ENCODE assay signal across 2 cellular contexts in the genomic region with DNA sequence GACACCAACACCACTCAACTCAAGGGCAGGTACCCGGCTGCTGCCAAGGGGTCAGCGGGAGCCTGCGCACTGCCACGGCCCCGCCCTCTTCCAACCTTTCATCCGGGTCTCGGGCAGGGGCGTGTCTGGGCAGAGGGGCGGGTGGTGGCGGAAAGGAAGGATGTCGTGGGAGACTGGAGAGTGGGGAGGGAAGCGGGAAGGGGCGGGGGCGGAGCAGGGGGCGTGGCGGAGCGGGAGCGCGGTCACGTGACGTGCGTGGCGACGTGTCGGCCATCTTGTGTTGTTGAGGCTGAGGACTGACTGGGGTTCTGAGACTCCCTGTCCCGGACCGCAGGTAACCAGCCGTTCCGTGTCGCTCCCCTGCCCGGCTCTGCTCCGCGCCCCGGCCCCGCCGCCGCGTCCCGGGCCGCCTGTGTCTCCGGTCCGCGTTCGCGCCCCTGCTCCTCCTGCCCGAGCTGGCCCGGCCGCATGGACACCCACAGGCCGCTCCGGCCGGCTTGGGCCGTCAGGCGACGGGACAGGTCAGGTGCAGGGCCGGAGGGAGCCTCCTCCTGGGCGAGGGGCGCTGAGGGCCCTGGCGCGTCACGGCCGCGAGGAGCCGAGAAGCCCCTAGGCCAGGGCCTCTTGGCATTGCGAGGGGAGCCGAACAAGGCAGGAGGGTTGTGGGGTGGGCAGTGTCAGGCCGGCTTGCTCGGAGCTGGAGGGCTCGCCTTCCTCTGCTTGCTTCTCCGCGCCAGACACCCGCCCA.
A peak's percentile ranks its signal among the peaks of the same experiment; 100 is the strongest.
TF ChIP-seq lines count a peak whose summit lies in the region.

A gene with protein sequence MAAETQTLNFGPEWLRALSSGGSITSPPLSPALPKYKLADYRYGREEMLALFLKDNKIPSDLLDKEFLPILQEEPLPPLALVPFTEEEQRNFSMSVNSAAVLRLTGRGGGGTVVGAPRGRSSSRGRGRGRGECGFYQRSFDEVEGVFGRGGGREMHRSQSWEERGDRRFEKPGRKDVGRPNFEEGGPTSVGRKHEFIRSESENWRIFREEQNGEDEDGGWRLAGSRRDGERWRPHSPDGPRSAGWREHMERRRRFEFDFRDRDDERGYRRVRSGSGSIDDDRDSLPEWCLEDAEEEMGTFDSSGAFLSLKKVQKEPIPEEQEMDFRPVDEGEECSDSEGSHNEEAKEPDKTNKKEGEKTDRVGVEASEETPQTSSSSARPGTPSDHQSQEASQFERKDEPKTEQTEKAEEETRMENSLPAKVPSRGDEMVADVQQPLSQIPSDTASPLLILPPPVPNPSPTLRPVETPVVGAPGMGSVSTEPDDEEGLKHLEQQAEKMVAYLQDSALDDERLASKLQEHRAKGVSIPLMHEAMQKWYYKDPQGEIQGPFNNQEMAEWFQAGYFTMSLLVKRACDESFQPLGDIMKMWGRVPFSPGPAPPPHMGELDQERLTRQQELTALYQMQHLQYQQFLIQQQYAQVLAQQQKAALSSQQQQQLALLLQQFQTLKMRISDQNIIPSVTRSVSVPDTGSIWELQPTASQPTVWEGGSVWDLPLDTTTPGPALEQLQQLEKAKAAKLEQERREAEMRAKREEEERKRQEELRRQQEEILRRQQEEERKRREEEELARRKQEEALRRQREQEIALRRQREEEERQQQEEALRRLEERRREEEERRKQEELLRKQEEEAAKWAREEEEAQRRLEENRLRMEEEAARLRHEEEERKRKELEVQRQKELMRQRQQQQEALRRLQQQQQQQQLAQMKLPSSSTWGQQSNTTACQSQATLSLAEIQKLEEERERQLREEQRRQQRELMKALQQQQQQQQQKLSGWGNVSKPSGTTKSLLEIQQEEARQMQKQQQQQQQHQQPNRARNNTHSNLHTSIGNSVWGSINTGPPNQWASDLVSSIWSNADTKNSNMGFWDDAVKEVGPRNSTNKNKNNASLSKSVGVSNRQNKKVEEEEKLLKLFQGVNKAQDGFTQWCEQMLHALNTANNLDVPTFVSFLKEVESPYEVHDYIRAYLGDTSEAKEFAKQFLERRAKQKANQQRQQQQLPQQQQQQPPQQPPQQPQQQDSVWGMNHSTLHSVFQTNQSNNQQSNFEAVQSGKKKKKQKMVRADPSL (N-terminal part only) (plus strand): TSS at position 273 of the 748 bp plus-strand sequence. CDS start 37,867 bp downstream, outside the sequence.

TF ChIP-seq in HEK293, 187 proteins besides CTCF, POLR2A, EP300 and RAD21 (continued from another document and continues in another):
- TF ChIP-seq, protein P1, sequence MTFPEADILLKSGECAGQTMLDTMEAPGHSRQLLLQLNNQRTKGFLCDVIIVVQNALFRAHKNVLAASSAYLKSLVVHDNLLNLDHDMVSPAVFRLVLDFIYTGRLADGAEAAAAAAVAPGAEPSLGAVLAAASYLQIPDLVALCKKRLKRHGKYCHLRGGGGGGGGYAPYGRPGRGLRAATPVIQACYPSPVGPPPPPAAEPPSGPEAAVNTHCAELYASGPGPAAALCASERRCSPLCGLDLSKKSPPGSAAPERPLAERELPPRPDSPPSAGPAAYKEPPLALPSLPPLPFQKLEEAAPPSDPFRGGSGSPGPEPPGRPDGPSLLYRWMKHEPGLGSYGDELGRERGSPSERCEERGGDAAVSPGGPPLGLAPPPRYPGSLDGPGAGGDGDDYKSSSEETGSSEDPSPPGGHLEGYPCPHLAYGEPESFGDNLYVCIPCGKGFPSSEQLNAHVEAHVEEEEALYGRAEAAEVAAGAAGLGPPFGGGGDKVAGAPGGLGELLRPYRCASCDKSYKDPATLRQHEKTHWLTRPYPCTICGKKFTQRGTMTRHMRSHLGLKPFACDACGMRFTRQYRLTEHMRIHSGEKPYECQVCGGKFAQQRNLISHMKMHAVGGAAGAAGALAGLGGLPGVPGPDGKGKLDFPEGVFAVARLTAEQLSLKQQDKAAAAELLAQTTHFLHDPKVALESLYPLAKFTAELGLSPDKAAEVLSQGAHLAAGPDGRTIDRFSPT (tag by site-specific recombination; IDR thresholded peaks at IDR 0.05), result peak; percentile 77
- TF ChIP-seq, protein P2, sequence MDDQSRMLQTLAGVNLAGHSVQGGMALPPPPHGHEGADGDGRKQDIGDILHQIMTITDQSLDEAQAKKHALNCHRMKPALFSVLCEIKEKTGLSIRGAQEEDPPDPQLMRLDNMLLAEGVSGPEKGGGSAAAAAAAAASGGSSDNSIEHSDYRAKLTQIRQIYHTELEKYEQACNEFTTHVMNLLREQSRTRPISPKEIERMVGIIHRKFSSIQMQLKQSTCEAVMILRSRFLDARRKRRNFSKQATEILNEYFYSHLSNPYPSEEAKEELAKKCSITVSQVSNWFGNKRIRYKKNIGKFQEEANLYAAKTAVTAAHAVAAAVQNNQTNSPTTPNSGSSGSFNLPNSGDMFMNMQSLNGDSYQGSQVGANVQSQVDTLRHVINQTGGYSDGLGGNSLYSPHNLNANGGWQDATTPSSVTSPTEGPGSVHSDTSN (CRISPR knock-in tag; IDR thresholded peaks at IDR 0.05), result peak; percentile 79; the same call in 1 of the 2 replicates
- TF ChIP-seq SP3 (tag by site-specific recombination; IDR thresholded peaks at IDR 0.05) (peak; percentile 95), ZSCAN30 (tag by site-specific recombination; IDR thresholded peaks at IDR 0.05) (peak; percentile 37; the same call in 1 of the 2 replicates), ZBTB20 (tag by site-specific recombination; IDR thresholded peaks at IDR 0.05) (peak; percentile 56; the same call in 1 of the 2 replicates), ZFHX2 (tag by site-specific recombination; conservative IDR thresholded peaks at IDR 0.05) (peak; percentile 88), YY1 (tag by site-specific recombination; IDR thresholded peaks at IDR 0.05) (peak; percentile 66), KLF9 (tag by site-specific recombination; IDR thresholded peaks at IDR 0.05; ENCODE audit: low read depth) (peak; percentile 99), ZNF155 (tag by site-specific recombination; IDR thresholded peaks at IDR 0.05) (no peak), ZNF19 (tag by site-specific recombination; IDR thresholded peaks at IDR 0.05; ENCODE audit: low read depth) (no peak), EGR2 (tag by site-specific recombination; IDR thresholded peaks at IDR 0.05; ENCODE audit: low read depth) (peak; percentile 91), ZNF10 (tag by site-specific recombination; IDR thresholded peaks at IDR 0.05) (peak; percentile 58; the same call in 1 of the 2 replicates), ZNF211 (tag by site-specific recombination; IDR thresholded peaks at IDR 0.05; ENCODE audit: low read depth) (no peak), ZNF660 (tag by site-specific recombination; IDR thresholded peaks at IDR 0.05) (peak; percentile 34; the same call in 1 of the 2 replicates), ZNF341 (tag by site-specific recombination; IDR thresholded peaks at IDR 0.05; ENCODE audit: low read depth) (peak; percentile 65), GLIS1 (tag by site-specific recombination; IDR thresholded peaks at IDR 0.05) (0 out of 2 replicates have a peak, but pooled peaks have one; percentile 11), ZNF792 (tag by site-specific recombination; IDR thresholded peaks at IDR 0.05) (no peak), IKZF3 (tag by site-specific recombination; IDR thresholded peaks at IDR 0.05) (peak; percentile 66; the same call in 1 of the 2 replicates), SP2 (tag by site-specific recombination; IDR thresholded peaks at IDR 0.05) (peak; percentile 94), ZNF416 (tag by site-specific recombination; IDR thresholded peaks at IDR 0.05) (no peak), KLF8 (tag by site-specific recombination; IDR thresholded peaks at IDR 0.05) (peak; percentile 94), ZNF354C (tag by site-specific recombination; IDR thresholded peaks at IDR 0.05; ENCODE audit: borderline replicate concordance, low read depth) (no peak), KLF1 (tag by site-specific recombination; IDR thresholded peaks at IDR 0.05) (peak; percentile 54)

TF ChIP-seq in neural cell, 6 proteins besides CTCF, POLR2A, EP300 and RAD21 (continued from another document):
- TF ChIP-seq, protein P3, sequence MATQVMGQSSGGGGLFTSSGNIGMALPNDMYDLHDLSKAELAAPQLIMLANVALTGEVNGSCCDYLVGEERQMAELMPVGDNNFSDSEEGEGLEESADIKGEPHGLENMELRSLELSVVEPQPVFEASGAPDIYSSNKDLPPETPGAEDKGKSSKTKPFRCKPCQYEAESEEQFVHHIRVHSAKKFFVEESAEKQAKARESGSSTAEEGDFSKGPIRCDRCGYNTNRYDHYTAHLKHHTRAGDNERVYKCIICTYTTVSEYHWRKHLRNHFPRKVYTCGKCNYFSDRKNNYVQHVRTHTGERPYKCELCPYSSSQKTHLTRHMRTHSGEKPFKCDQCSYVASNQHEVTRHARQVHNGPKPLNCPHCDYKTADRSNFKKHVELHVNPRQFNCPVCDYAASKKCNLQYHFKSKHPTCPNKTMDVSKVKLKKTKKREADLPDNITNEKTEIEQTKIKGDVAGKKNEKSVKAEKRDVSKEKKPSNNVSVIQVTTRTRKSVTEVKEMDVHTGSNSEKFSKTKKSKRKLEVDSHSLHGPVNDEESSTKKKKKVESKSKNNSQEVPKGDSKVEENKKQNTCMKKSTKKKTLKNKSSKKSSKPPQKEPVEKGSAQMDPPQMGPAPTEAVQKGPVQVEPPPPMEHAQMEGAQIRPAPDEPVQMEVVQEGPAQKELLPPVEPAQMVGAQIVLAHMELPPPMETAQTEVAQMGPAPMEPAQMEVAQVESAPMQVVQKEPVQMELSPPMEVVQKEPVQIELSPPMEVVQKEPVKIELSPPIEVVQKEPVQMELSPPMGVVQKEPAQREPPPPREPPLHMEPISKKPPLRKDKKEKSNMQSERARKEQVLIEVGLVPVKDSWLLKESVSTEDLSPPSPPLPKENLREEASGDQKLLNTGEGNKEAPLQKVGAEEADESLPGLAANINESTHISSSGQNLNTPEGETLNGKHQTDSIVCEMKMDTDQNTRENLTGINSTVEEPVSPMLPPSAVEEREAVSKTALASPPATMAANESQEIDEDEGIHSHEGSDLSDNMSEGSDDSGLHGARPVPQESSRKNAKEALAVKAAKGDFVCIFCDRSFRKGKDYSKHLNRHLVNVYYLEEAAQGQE (IDR thresholded peaks at IDR 0.05; ENCODE audit: borderline replicate concordance), result peak; percentile 17
- TF ChIP-seq EZH2 (IDR thresholded peaks at IDR 0.05; ENCODE audit: borderline replicate concordance, insufficient read depth, low read length, poor library complexity, severe bottlenecking) (no peak), TAF1 (IDR thresholded peaks at IDR 0.05; ENCODE audit: low read depth) (peak; percentile 47), MXI1 (conservative IDR thresholded peaks at IDR 0.05; ENCODE audit: poor library complexity, severe bottlenecking) (peak; percentile 74)
